ENCODE assay signal across 28 cellular contexts in the genomic region with DNA sequence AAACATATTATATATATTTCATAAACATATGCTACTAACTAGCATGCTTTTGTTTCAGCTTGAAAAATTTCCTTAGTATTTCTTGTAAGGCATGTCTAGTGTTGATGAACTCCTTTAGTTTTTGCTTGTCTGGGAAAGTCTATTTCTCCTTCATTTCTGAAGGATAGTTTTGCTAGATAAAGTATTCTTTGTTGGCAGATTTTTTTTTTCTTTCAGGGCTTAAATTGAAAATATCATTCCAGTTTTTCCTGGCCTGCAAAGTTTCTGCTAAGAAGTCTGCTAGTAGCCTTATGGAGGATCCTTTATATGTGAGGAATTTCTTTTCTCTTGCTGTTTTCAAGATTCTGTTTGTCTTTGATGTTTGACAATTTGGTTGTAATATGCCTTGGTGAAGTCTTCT.
"Had no signal": no experiment of that assay in that cellular context is flagged by ENCODE, and none has a peak within 500 bp of the region (broad histone marks: within the 10 kb centered on the region; RNA-seq: fewer than 3 reads in every experiment).

No MANE protein-coding gene starts in this region.

- H3K9me3 ChIP-seq: suprapubic skin, testis, thyroid gland had no signal

- H3K4me1 ChIP-seq: stomach, suprapubic skin, testis, thyroid gland, tibial artery, tibial nerve, transverse colon, upper lobe of left lung, upper lobe of right lung, uterus, vagina had no signal

- H3K36me3 Mint-ChIP-seq: stimulated activated effector memory CD8-positive, alpha-beta T cell treated with anti-CD3 and anti-CD28 coated beads, Interleukin-12 subunit alpha, Interleukin-12 subunit beta, amount 100 ng/mL, for 72 hours; stimulated activated memory B cell treated with anti-CD40 and anti-IgM and Interleukin-4, amounts not matched to agents 10 μg/mL and 1 μg/mL and 100 μg/mL, for 72 hours; type B pancreatic cell had no signal

- ATAC-seq: stimulated activated effector memory CD8-positive, alpha-beta T cell treated with anti-CD3 and anti-CD28 coated beads, Interleukin-12 subunit alpha, Interleukin-12 subunit beta, amount 100 ng/mL, for 72 hours; stimulated activated memory B cell treated with anti-CD40 and anti-IgM and Interleukin-4, amounts not matched to agents 10 μg/mL and 1 μg/mL and 100 μg/mL, for 72 hours; stimulated activated naive B cell treated with anti-CD40 and anti-IgM and Interleukin-4, amounts not matched to agents 10 μg/mL and 1 μg/mL and 100 μg/mL, for 72 hours; stimulated activated naive CD8-positive, alpha-beta T cell treated with anti-CD3 and anti-CD28 coated beads, Interleukin-15, amount 100 ng/mL, for 72 hours; stimulated activated naive CD8-positive, alpha-beta T cell treated with anti-CD3 and anti-CD28 coated beads, Interleukin-15, Interleukin-2, amounts not matched to agents 100 U/mL and 50 U/mL, for 24 hours; upper lobe of right lung had no signal

- H3K27ac ChIP-seq: stomach, suprapubic skin, testis, thoracic aorta, thyroid gland, tibial artery, tibial nerve, transverse colon, upper lobe of left lung, upper lobe of right lung, uterus, vagina had no signal

- H3K27ac Mint-ChIP-seq: stimulated activated effector memory CD8-positive, alpha-beta T cell treated with anti-CD3 and anti-CD28 coated beads, Interleukin-12 subunit alpha, Interleukin-12 subunit beta, amount 100 ng/mL, for 72 hours; stimulated activated memory B cell treated with anti-CD40 and anti-IgM and Interleukin-4, amounts not matched to agents 10 μg/mL and 1 μg/mL and 100 μg/mL, for 72 hours; stimulated activated naive B cell treated with anti-CD40 and anti-IgM and Interleukin-4, amounts not matched to agents 10 μg/mL and 1 μg/mL and 100 μg/mL, for 72 hours; stimulated activated naive CD8-positive, alpha-beta T cell treated with anti-CD3 and anti-CD28 coated beads, Interleukin-15, amount 100 ng/mL, for 72 hours; stimulated activated naive CD8-positive, alpha-beta T cell treated with anti-CD3 and anti-CD28 coated beads, Interleukin-15, Interleukin-2, amounts not matched to agents 100 ng/mL and 50 ng/mL, for 24 hours; type B pancreatic cell had no signal

- H3K36me3 ChIP-seq: stomach, suprapubic skin, thoracic aorta, thyroid gland, tibial artery, tibial nerve, transverse colon, upper lobe of left lung, upper lobe of right lung, uterus, vagina had no signal

- H3K27me3 ChIP-seq: stomach, suprapubic skin, testis, thyroid gland, tibial artery, tibial nerve, transverse colon, upper lobe of left lung, upper lobe of right lung, uterus, vagina had no signal

- H3K27me3 Mint-ChIP-seq: stimulated activated memory B cell treated with anti-CD40 and anti-IgM and Interleukin-4, amounts not matched to agents 10 μg/mL and 1 μg/mL and 100 μg/mL, for 72 hours; stimulated activated naive B cell treated with anti-CD40 and anti-IgM and Interleukin-4, amounts not matched to agents 10 μg/mL and 1 μg/mL and 100 μg/mL, for 72 hours; stimulated activated naive CD8-positive, alpha-beta T cell treated with anti-CD3 and anti-CD28 coated beads, Interleukin-15, amount 100 ng/mL, for 72 hours; stimulated activated naive CD8-positive, alpha-beta T cell treated with anti-CD3 and anti-CD28 coated beads, Interleukin-15, Interleukin-2, amounts not matched to agents 100 ng/mL and 50 ng/mL, for 24 hours; type B pancreatic cell had no signal

- DNase-seq: stimulated activated CD4-positive, alpha-beta T cell treated with anti-CD3 and anti-CD28 coated beads, Interleukin-2, amount 100 ng/mL, for 48 hours; stimulated activated CD4-positive, alpha-beta T cell treated with anti-CD3 and anti-CD28 coated beads, Interleukin-4, amount 100 ng/mL, for 1 hour; stimulated activated CD4-positive, alpha-beta T cell treated with anti-CD3 and anti-CD28 coated beads, Interleukin-4, amount 100 ng/mL, for 24 hours; stimulated activated CD4-positive, alpha-beta T cell treated with anti-CD3 and anti-CD28 coated beads, Interleukin-4, amount 100 ng/mL, for 4 hours; stimulated activated CD8-positive, alpha-beta memory T cell treated with anti-CD3 and anti-CD28 coated beads, Interleukin-4, amount 100 ng/mL, for 48 hours; stimulated activated naive B cell treated with anti-CD40 and anti-IgM and Interleukin-4, amounts not matched to agents 10 μg/mL and 1 μg/mL and 100 μg/mL, for 72 hours; stimulated activated naive CD4-positive, alpha-beta T cell; stimulated activated naive CD4-positive, alpha-beta T cell treated with Interleukin-2 at 50 U/mL for 16 hours; stimulated activated naive CD8-positive, alpha-beta T cell treated with anti-CD3 and anti-CD28 coated beads, Interleukin-15, amount 100 ng/mL, for 72 hours; stimulated activated naive CD8-positive, alpha-beta T cell treated with anti-CD3 and anti-CD28 coated beads, Interleukin-15, Interleukin-2, amounts not matched to agents 100 U/mL and 50 U/mL, for 24 hours; stomach; substantia nigra; testis; thyroid gland; tibial artery; transverse colon; trophoblast cell; upper lobe of left lung; upper lobe of right lung; uterus had no signal

- H3K4me3 ChIP-seq: stomach, suprapubic skin, testis, thoracic aorta, thyroid gland, tibial artery, tibial nerve, transverse colon, upper lobe of left lung, upper lobe of right lung, uterus, vagina had no signal

- H3K4me1 Mint-ChIP-seq: stimulated activated effector memory CD8-positive, alpha-beta T cell treated with anti-CD3 and anti-CD28 coated beads, Interleukin-12 subunit alpha, Interleukin-12 subunit beta, amount 100 ng/mL, for 72 hours; stimulated activated memory B cell treated with anti-CD40 and anti-IgM and Interleukin-4, amounts not matched to agents 10 μg/mL and 1 μg/mL and 100 μg/mL, for 72 hours; stimulated activated naive B cell treated with anti-CD40 and anti-IgM and Interleukin-4, amounts not matched to agents 10 μg/mL and 1 μg/mL and 100 μg/mL, for 72 hours; stimulated activated naive CD8-positive, alpha-beta T cell treated with anti-CD3 and anti-CD28 coated beads, Interleukin-15, amount 100 ng/mL, for 72 hours had no signal

- H3K4me3 Mint-ChIP-seq: stimulated activated effector memory CD8-positive, alpha-beta T cell treated with anti-CD3 and anti-CD28 coated beads, Interleukin-12 subunit alpha, Interleukin-12 subunit beta, amount 100 ng/mL, for 72 hours; stimulated activated memory B cell treated with anti-CD40 and anti-IgM and Interleukin-4, amounts not matched to agents 10 μg/mL and 1 μg/mL and 100 μg/mL, for 72 hours; stimulated activated naive B cell treated with anti-CD40 and anti-IgM and Interleukin-4, amounts not matched to agents 10 μg/mL and 1 μg/mL and 100 μg/mL, for 72 hours; stimulated activated naive CD8-positive, alpha-beta T cell treated with anti-CD3 and anti-CD28 coated beads, Interleukin-15, amount 100 ng/mL, for 72 hours; stimulated activated naive CD8-positive, alpha-beta T cell treated with anti-CD3 and anti-CD28 coated beads, Interleukin-15, Interleukin-2, amounts not matched to agents 100 ng/mL and 50 ng/mL, for 24 hours; type B pancreatic cell had no signal
